17 cellular contexts compared by ENCODE assay signal in genomic region chrX:75228854-75229253, GRCh38.
"Had no signal": no experiment of that assay in that cellular context is flagged by ENCODE, and none has a peak within 500 bp of the region (broad histone marks: within the 10 kb centered on the region; RNA-seq: fewer than 3 reads in every experiment).

No MANE protein-coding gene starts in this region.

- H3K4me1 ChIP-seq: foreskin keratinocyte, thyroid gland had no signal

- H3K27me3 ChIP-seq: brain microvascular endothelial cell, foreskin keratinocyte, thyroid gland had no signal

- H3K4me3 ChIP-seq: thyroid gland had no signal

- H3K36me3 ChIP-seq: brain microvascular endothelial cell, thyroid gland had no signal

- DNase-seq: activated CD4-positive, alpha-beta memory T cell treated with anti-CD3 and anti-CD28 coated beads, Interleukin-2, amount 10 ng/mL, durations not matched to agents 7 days and 5 days; activated CD4-positive, alpha-beta T cell treated with anti-CD3 and anti-CD28 coated beads for 4 hours; activated effector memory CD4-positive, alpha-beta T cell treated with anti-CD3 and anti-CD28 coated beads, Interleukin-2, amount 50 U/mL, for 16 hours; activated T-cell treated with anti-CD3 and anti-CD28 coated beads, Interleukin-2, amount 50 U/mL, for 48 hours; amniotic stem cell; brain microvascular endothelial cell; dermis blood vessel endothelial cell; effector memory CD8-positive, alpha-beta T cell; foreskin keratinocyte; kidney glomerular epithelial cell; left ventricle myocardium superior; stimulated activated CD4-positive, alpha-beta T cell treated with anti-CD3 and anti-CD28 coated beads, Interleukin-2, amount 100 ng/mL, for 48 hours; stimulated activated naive B cell treated with anti-CD40 and anti-IgM and Interleukin-4, amounts not matched to agents 10 μg/mL and 1 μg/mL and 100 μg/mL, for 72 hours; thyroid gland had no signal

- H3K27ac ChIP-seq: brain microvascular endothelial cell, foreskin keratinocyte, thyroid gland had no signal

- H3K9me3 ChIP-seq: thyroid gland had no signal

- ATAC-seq: activated naive CD4-positive, alpha-beta T cell treated with anti-CD3 and anti-CD28 coated beads, Interleukin-2, amount 50 U/mL, for 72 hours; effector memory CD8-positive, alpha-beta T cell; foreskin keratinocyte; left ventricle myocardium superior; natural killer cell treated with Interleukin-12 subunit alpha and Interleukin-12 subunit beta and Interleukin-15 and Interleukin-18, amount 100 ng/mL, for 72 hours; stimulated activated naive B cell treated with anti-CD40 and anti-IgM and Interleukin-4, amounts not matched to agents 10 μg/mL and 1 μg/mL and 100 μg/mL, for 72 hours; WTC11 had no signal
